ENCODE assay signal across 28 cellular contexts in genomic region chr3:69562001-69562400, GRCh38.
"Had no signal": no experiment of that assay in that cellular context is flagged by ENCODE, and none has a peak within 500 bp of the region (broad histone marks: within the 10 kb centered on the region; RNA-seq: fewer than 3 reads in every experiment).

No MANE protein-coding gene starts in this region.

- H3K36me3 Mint-ChIP-seq: activated naive CD4-positive, alpha-beta T cell treated with anti-CD3 and anti-CD28 coated beads, Interleukin-2, amount 50 U/mL, for 24 hours; memory B cell; WTC11 had no signal

- H3K36me3 ChIP-seq: gastrocnemius medialis, left ventricle myocardium inferior, SJSA1, uterus had no signal

- H3K27me3 Mint-ChIP-seq: activated naive CD8-positive, alpha-beta T cell treated with anti-CD3 and anti-CD28 coated beads, Interleukin-2, amount 50 U/mL, for 24 hours; dendritic cell treated with granulocyte-macrophage colony-stimulating factor and Interleukin-4, amounts not matched to agents 40 ng/mL and 50 ng/mL, for 4 days had no signal

- H3K4me1 Mint-ChIP-seq: activated naive CD4-positive, alpha-beta T cell treated with anti-CD3 and anti-CD28 coated beads, Interleukin-2, amount 50 U/mL, for 24 hours; activated naive CD8-positive, alpha-beta T cell treated with anti-CD3 and anti-CD28 coated beads, Interleukin-2, amount 50 U/mL, for 24 hours; activated T-helper 17 cell treated with anti-CD3 and anti-CD28 coated beads, Interleukin-2, amount 50 U/mL, for 72 hours; endodermal cell; memory B cell; neural crest cell; WTC11 had no signal

- H3K27ac Mint-ChIP-seq: activated CD8-positive, alpha-beta T cell treated with anti-CD3 and anti-CD28 coated beads for 36 hours; activated naive CD4-positive, alpha-beta T cell treated with anti-CD3 and anti-CD28 coated beads, Interleukin-2, amount 50 U/mL, for 24 hours; activated naive CD8-positive, alpha-beta T cell treated with anti-CD3 and anti-CD28 coated beads, Interleukin-2, amount 50 U/mL, for 24 hours; activated T-helper 17 cell treated with anti-CD3 and anti-CD28 coated beads, Interleukin-2, amount 50 U/mL, for 72 hours; dendritic cell treated with granulocyte-macrophage colony-stimulating factor and Interleukin-4, amounts not matched to agents 40 ng/mL and 50 ng/mL, for 4 days; endodermal cell; memory B cell; naive thymus-derived CD8-positive, alpha-beta T cell; WTC11 had no signal

- H3K27ac ChIP-seq: gastrocnemius medialis, left ventricle myocardium inferior, parathyroid adenoma, psoas muscle, SJSA1, testis, uterus had no signal

- H3K4me1 ChIP-seq: parathyroid adenoma, psoas muscle, testis, uterus had no signal

- ATAC-seq: activated CD8-positive, alpha-beta T cell treated with anti-CD3 and anti-CD28 coated beads for 36 hours; activated naive CD8-positive, alpha-beta T cell treated with anti-CD3 and anti-CD28 coated beads, Interleukin-2, amount 50 U/mL, for 24 hours; activated T-cell treated with anti-CD3 and anti-CD28 coated beads, Interleukin-2, amount 50 U/mL, for 4 hours; activated T-helper 17 cell treated with anti-CD3 and anti-CD28 coated beads, Interleukin-2, amount 50 U/mL, for 72 hours; esophagus mucosa; gastrocnemius medialis; naive thymus-derived CD8-positive, alpha-beta T cell; psoas muscle; stimulated activated naive CD8-positive, alpha-beta T cell treated with anti-CD3 and anti-CD28 coated beads, Interleukin-15, Interleukin-2, amounts not matched to agents 100 U/mL and 50 U/mL, for 24 hours; WTC11 had no signal

- H3K4me3 ChIP-seq: gastrocnemius medialis, left ventricle myocardium inferior, psoas muscle, SJSA1, testis, uterus had no signal

- H3K9me3 ChIP-seq: gastrocnemius medialis, left ventricle myocardium inferior, psoas muscle, SJSA1, testis, uterus had no signal

- H3K4me3 Mint-ChIP-seq: activated CD8-positive, alpha-beta T cell treated with anti-CD3 and anti-CD28 coated beads for 36 hours; activated naive CD4-positive, alpha-beta T cell treated with anti-CD3 and anti-CD28 coated beads, Interleukin-2, amount 50 U/mL, for 24 hours; activated naive CD8-positive, alpha-beta T cell treated with anti-CD3 and anti-CD28 coated beads, Interleukin-2, amount 50 U/mL, for 24 hours; activated T-cell treated with anti-CD3 and anti-CD28 coated beads, Interleukin-2, amount 50 U/mL, for 4 hours; activated T-helper 17 cell treated with anti-CD3 and anti-CD28 coated beads, Interleukin-2, amount 50 U/mL, for 72 hours; dendritic cell treated with granulocyte-macrophage colony-stimulating factor and Interleukin-4, amounts not matched to agents 40 ng/mL and 50 ng/mL, for 4 days; endodermal cell; memory B cell; naive thymus-derived CD8-positive, alpha-beta T cell; neural crest cell; WTC11 had no signal

- DNase-seq: activated CD4-positive, alpha-beta T cell treated with anti-CD3 and anti-CD28 coated beads, Interleukin-2, amount 50 U/mL, for 1 hour; activated CD8-positive, alpha-beta T cell treated with anti-CD3 and anti-CD28 coated beads for 36 hours; activated gamma-delta T cell treated with Interleukin-2 at 50 U/mL for 16 hours; activated naive CD8-positive, alpha-beta T cell treated with anti-CD3 and anti-CD28 coated beads, Interleukin-2, amount 50 U/mL, for 24 hours; activated T-cell treated with anti-CD3 and anti-CD28 coated beads, Interleukin-2, amount 50 U/mL, for 4 hours; central memory CD4-positive, alpha-beta T cell; endodermal cell; gastrocnemius medialis; head of caudate nucleus; left ventricle myocardium inferior; naive thymus-derived CD8-positive, alpha-beta T cell; occipital lobe; psoas muscle; stimulated activated CD4-positive, alpha-beta T cell treated with anti-CD3 and anti-CD28 coated beads, Interleukin-4, amount 100 ng/mL, for 1 hour; stimulated activated naive CD8-positive, alpha-beta T cell treated with anti-CD3 and anti-CD28 coated beads, Interleukin-15, Interleukin-2, amounts not matched to agents 100 U/mL and 50 U/mL, for 24 hours; T-helper 2 cell; testis; trophoblast cell; uterus had no signal

- H3K27me3 ChIP-seq: gastrocnemius medialis, SJSA1, testis, uterus had no signal

- H3K9me3 Mint-ChIP-seq: activated CD8-positive, alpha-beta T cell treated with anti-CD3 and anti-CD28 coated beads for 36 hours; activated naive CD8-positive, alpha-beta T cell treated with anti-CD3 and anti-CD28 coated beads, Interleukin-2, amount 50 U/mL, for 24 hours; dendritic cell treated with granulocyte-macrophage colony-stimulating factor and Interleukin-4, amounts not matched to agents 40 ng/mL and 50 ng/mL, for 4 days; endodermal cell; WTC11 had no signal
